In the genomic region with DNA sequence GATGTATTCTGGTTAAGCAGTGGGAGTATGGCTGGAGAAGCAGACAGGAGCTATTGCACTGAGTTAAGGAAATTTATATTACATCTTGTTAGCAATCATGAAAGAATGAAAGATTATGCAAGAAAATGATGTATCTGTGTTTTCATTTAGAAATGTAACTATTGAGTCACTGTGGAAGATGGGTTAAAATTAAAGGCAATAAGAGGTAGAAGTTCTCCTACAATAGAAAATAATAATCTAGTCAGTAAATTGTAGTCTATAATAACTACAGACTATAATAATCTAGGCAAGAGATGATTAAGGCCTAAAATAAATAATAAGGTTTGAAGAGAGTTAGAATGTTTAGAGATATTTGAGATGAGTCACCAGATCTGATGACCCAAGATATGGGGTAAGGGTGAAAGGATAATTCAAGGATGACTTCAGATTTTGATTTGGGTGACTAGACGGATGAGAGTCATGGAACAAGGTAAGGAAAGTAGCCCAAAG, we compare ENCODE assay signal across 19 cellular contexts.
A peak's percentile ranks its signal among the peaks of the same experiment; 100 is the strongest.
DNase-seq lines count a peak whose midpoint lies in the region; ATAC-seq, FAIRE-seq and TF ChIP-seq lines count a peak whose summit lies in the region.
"Had no signal": no experiment of that assay in that cellular context is flagged by ENCODE, and none has a peak within 500 bp of the region (broad histone marks: within the 10 kb centered on the region; RNA-seq: fewer than 3 reads in every experiment).

No MANE protein-coding gene starts in this region.

- no peak for TF ChIP-seq EP300 in HepG2 (IDR thresholded peaks at IDR 0.05; ENCODE audit: low read depth in 2 of 2, low read length in 2 of 2)
- TF ChIP-seq EP300 in HepG2 (CRISPR knock-in tag; IDR thresholded peaks at IDR 0.05; ENCODE audit: borderline replicate concordance), result no peak

- no peak for TF ChIP-seq CTCF in HepG2 (CRISPR knock-in tag; IDR thresholded peaks at IDR 0.05)
- no peak for TF ChIP-seq CTCF in right lobe of liver (IDR thresholded peaks at IDR 0.05)
- TF ChIP-seq CTCF in RWPE1 (conservative IDR thresholded peaks at IDR 0.05; ENCODE audit: low read depth), result no peak

- BruUV-seq in HepG2 (replicated peaks; lab: Mats Ljungman, UMichigan), result no TSS peak

- no peak overlapping the region for H3K4me2 ChIP-seq in HepG2 (ENCODE audit: low read depth, low read length)

- 70% methylated on average over 1 of the region's 1 CpG for WGBS in HepG2 (ENCODE audit: low lambda C conversion rate)
- 67% methylated on average over 1 of the region's 1 CpG for WGBS in right lobe of liver (ENCODE audit: insufficient coverage, low coverage, low lambda C conversion rate, missing lambda C conversion rate)

- H3K4me3 ChIP-seq in HepG2 (replicated peaks in 1 of 3; ENCODE audit: insufficient read depth in 1 of 3, low read depth in 2 of 3, low read length in 3 of 3), result no peak overlapping the region
- no peak overlapping the region for H3K4me3 ChIP-seq in right lobe of liver
- H3K4me3 ChIP-seq: gastroesophageal sphincter had no signal

- in situ Hi-C loops in HepG2 (cut with HindIII; ENCODE audit: extremely low pct_ligation_motif_present, low pct_unique_long_range_greater_than_20kb), result no loop called here

- no peaks in the 10 kb centered on the region; the same call in 1 of the 2 replicates for H4K20me1 ChIP-seq in HepG2 (ENCODE audit: insufficient read depth, low read length)

- no peaks in the 10 kb centered on the region for H3K79me2 ChIP-seq in HepG2 (ENCODE audit: insufficient read depth, low read length)

- no peak for FAIRE-seq in HepG2 (lab: Jason Lieb, UNC)

- TF ChIP-seq POLR2A in HepG2 (IDR thresholded peaks at IDR 0.05; ENCODE audit: insufficient read depth in 1 of 2, low read depth in 2 of 2, low read length in 2 of 2), result no peak
- TF ChIP-seq POLR2A in right lobe of liver (IDR thresholded peaks at IDR 0.05), result no peak

- no peak for TF ChIP-seq RAD21 in HepG2 (CRISPR knock-in tag; IDR thresholded peaks at IDR 0.05)

- POLR2A ChIA-PET in HepG2 (lab: Yijun Ruan, JAX) (no interaction called here), RWPE1 (lab: Yijun Ruan, JAX; ENCODE audit: low non-redundant PET) (no interaction called here)

- no peak overlapping the region for H3K9ac ChIP-seq in HepG2 (ENCODE audit: insufficient read depth, low read depth, low read length)

- H3K36me3 ChIP-seq in HepG2 (replicated peaks in 1 of 2; ENCODE audit: control insufficient read depth in 1 of 2, insufficient read depth in 2 of 2, low read length in 2 of 2) (no peaks in the 10 kb centered on the region), right lobe of liver (no peaks in the 10 kb centered on the region)
- H3K36me3 ChIP-seq: gastroesophageal sphincter had no signal

- ATAC-seq in HepG2 (no peak), right lobe of liver (no peak), HG02973 (IDR thresholded peaks at IDR 0.05; ENCODE audit: unreplicated experiment) (no peak)
- ATAC-seq: activated T-cell treated with anti-CD3 and anti-CD28 coated beads, Interleukin-2, amount 50 U/mL, for 72 hours; gastroesophageal sphincter had no signal

- DNase-seq in HepG2 (ENCODE audit: low spot score) (no peak), right lobe of liver (no peak), RWPE1 (ENCODE audit: low spot score) (peak; percentile 44), fibroblast of peridontal ligament (ENCODE audit: extremely low read depth) (peak; percentile 86), SKM-1 treated with dmso at 0.1 percent for 144 hours (lab: John Stamatoyannopoulos, UW; ENCODE audit: unreplicated experiment) (no peak), OCI-M1 (lab: John Stamatoyannopoulos, UW) (no peak), NCI-H2029 (lab: John Stamatoyannopoulos, UW) (no peak)
- DNase-seq: activated CD4-positive, alpha-beta T cell treated with anti-CD3 and anti-CD28 coated beads, Interleukin-2, amount 10 ng/mL, durations not matched to agents 24 days and 14 days; activated T-cell treated with anti-CD3 and anti-CD28 coated beads, Interleukin-2, amount 50 U/mL, for 72 hours; DMS 273 treated with DMSO at 0.1 percent for 48 hours; HFFc6; midbrain; NCI-H1048; NCI-H345; stimulated activated CD4-positive, alpha-beta T cell treated with anti-CD3 and anti-CD28 coated beads, Interleukin-12 subunit alpha, Interleukin-12 subunit beta, amount 100 ng/mL, for 4 hours; substantia nigra; T-helper 2 cell had no signal

- no peak overlapping the region for H3K27ac ChIP-seq in HepG2 (ENCODE audit: extremely low read length, insufficient read depth, low read length)
- no peak overlapping the region for H3K27ac ChIP-seq in right lobe of liver
- no peak overlapping the region for H3K27ac ChIP-seq in RWPE1
- H3K27ac ChIP-seq: gastroesophageal sphincter had no signal

- intact Hi-C loops in HepG2 (cut with micrococcal nuclease; ENCODE audit: unreplicated experiment), result no loop called here
- intact Hi-C loops in right lobe of liver (cut with DNase I), result no loop called here

- CTCF ChIA-PET in HepG2 (lab: Yijun Ruan, JAX; ENCODE audit: low intra/inter-chr PET ratio, low total read pairs), result no interaction called here
- CTCF ChIA-PET in RWPE1 (lab: Yijun Ruan, JAX), result no interaction called here

- H3K27me3 ChIP-seq in HepG2 (ENCODE audit: control insufficient read depth in 1 of 2, insufficient read depth in 2 of 2, low read length in 2 of 2), result no peaks in the 10 kb centered on the region
- no peaks in the 10 kb centered on the region for H3K27me3 ChIP-seq in right lobe of liver
- H3K27me3 ChIP-seq: gastroesophageal sphincter had no signal

- no peaks in the 10 kb centered on the region for H3K4me1 ChIP-seq in HepG2 (ENCODE audit: insufficient read depth, low read length)
- no peaks in the 10 kb centered on the region for H3K4me1 ChIP-seq in right lobe of liver
- H3K4me1 ChIP-seq: gastroesophageal sphincter had no signal

- H3K9me3 ChIP-seq in HepG2 (ENCODE audit: low read length) (no peaks in the 10 kb centered on the region), right lobe of liver (no peaks in the 10 kb centered on the region)
- H3K9me3 ChIP-seq: gastroesophageal sphincter had no signal

- no peak overlapping the region for H2AFZ ChIP-seq in HepG2 (ENCODE audit: low read length)

TF ChIP-seq in HepG2, 621 proteins besides CTCF, POLR2A, EP300 and RAD21:
- 0 out of 2 replicates have a peak, but pooled peaks have one; percentile 3 for TF ChIP-seq CREB1 (IDR thresholded peaks at IDR 0.05)
- TF ChIP-seq CREB1 (CRISPR knock-in tag; IDR thresholded peaks at IDR 0.05), result no peak
- TF ChIP-seq TMF1 (CRISPR knock-in tag; IDR thresholded peaks at IDR 0.05; ENCODE audit: low read depth), result no peak

Comparison
In these comparisons a context has a peak if more than half of its experiments do, and no peak if none do; other contexts are left out.
1. DNase-seq: peak in RWPE1 (single experiment) and fibroblast of peridontal ligament (single experiment); none in HepG2 (single experiment), right lobe of liver (0 of 3), SKM-1 treated with dmso at 0.1 percent for 144 hours (single experiment), OCI-M1 (single experiment) and NCI-H2029 (single experiment).